ENCODE assay signal across 9 cellular contexts in the genomic region with DNA sequence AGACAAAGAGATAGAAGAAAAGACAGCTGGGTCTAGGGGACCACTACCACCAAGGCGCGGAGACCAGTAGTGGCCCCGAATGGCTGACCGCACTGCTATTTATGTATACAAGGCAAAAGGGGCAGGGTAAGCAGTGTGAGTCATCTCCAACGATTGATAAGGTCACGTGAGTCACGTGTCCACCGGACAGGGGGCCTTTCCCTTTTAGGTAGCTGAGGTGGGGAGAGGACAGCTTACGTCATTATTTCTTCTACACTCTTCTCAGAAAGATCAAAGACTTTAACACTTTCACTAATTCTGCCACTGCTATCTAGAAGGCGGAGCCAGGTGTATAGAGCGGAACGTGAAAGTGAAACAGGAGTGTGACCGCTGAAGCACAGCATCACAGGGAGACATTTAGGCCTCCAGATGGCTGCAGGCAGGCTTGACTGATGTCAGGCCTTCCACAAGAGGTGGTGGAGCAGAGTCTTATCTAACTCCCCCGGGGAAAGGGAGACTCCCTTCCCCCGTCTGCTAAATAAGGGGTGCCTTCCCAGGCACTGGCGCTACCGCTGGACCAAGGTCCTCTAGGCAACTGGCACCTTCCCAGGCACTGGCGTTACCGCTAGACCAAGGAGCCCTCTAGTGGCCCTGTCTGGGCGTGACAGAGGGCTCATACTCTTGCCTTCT. TPM values are rescaled to one million over a fixed set of nuclear protein-coding genes. Genes with fewer than 3 reads are reported as not detected.
DNase-seq lines count a peak whose midpoint lies in the region; ATAC-seq and TF ChIP-seq lines count a peak whose summit lies in the region.
"Had no signal": no experiment of that assay in that cellular context is flagged by ENCODE, and none has a peak within 500 bp of the region (broad histone marks: within the 10 kb centered on the region; RNA-seq: fewer than 3 reads in every experiment).

No MANE protein-coding gene starts in this region.

- no peak for TF ChIP-seq POLR2A in gastroesophageal sphincter (IDR thresholded peaks at IDR 0.05)

- no peak for TF ChIP-seq EP300 in gastroesophageal sphincter (IDR thresholded peaks at IDR 0.05)

- H3K27ac Mint-ChIP-seq in CD4-positive, CD25-positive, alpha-beta regulatory T cell, result peak overlapping the region in 1 of 3 donors; percentile 60

- H3K27me3 Mint-ChIP-seq in CD4-positive, CD25-positive, alpha-beta regulatory T cell, result peaks cover 11% of the 10 kb centered on the region
- H3K27me3 Mint-ChIP-seq in activated T-cell treated with anti-CD3 and anti-CD28 coated beads, Interleukin-2, amount 50 U/mL, for 4 hours (ENCODE audit: low read depth), result peaks cover 8% of the 10 kb centered on the region

- DNase-seq in CD4-positive, CD25-positive, alpha-beta regulatory T cell, result peak in 2 of 3 donors; percentile 35 to 65
- DNase-seq in NCI-H524 (lab: John Stamatoyannopoulos, UW) (peak; percentile 57 to 87), trophoblast cell (peak; percentile 67 to 75), inferior parietal cortex (ENCODE audit: extremely low spot score) (no peak)
- DNase-seq in activated T-cell treated with anti-CD3 and anti-CD28 coated beads, Interleukin-2, amount 50 U/mL, for 4 hours, result no peak

- no peak overlapping the region for H3K27ac ChIP-seq in CD4-positive, CD25-positive, alpha-beta regulatory T cell (ENCODE audit: insufficient read depth, low read length, poor library complexity, severe bottlenecking)
- H3K27ac ChIP-seq in gastroesophageal sphincter, result no peak overlapping the region
- H3K27ac ChIP-seq in trophoblast cell (ENCODE audit: low read depth, low read length), result no peak overlapping the region

- H3K79me1 ChIP-seq in trophoblast cell (ENCODE audit: low read length), result no peaks in the 10 kb centered on the region

- peaks cover 0 to 2% (median 0%) of the 10 kb centered on the region in 7 donors for H3K9me3 Mint-ChIP-seq in CD4-positive, CD25-positive, alpha-beta regulatory T cell
- H3K9me3 Mint-ChIP-seq in activated T-cell treated with anti-CD3 and anti-CD28 coated beads, Interleukin-2, amount 50 U/mL, for 4 hours, result no peaks in the 10 kb centered on the region

- no peak overlapping the region for H3K18ac ChIP-seq in trophoblast cell (ENCODE audit: low read length)

- 69 to 78% methylated on average over 11 to 20 of the region's 20 CpGs for WGBS in gastroesophageal sphincter (ENCODE audit: low coverage in 1 of 2), 2 donors
- no CpG with 5 or more reads among the region's 20 CpGs for WGBS in trophoblast cell (ENCODE audit: extremely low coverage, insufficient coverage, insufficient read length)

- no peak overlapping the region for H4K8ac ChIP-seq in trophoblast cell (ENCODE audit: low read depth, low read length)

- no peaks in the 10 kb centered on the region for H3K4me1 ChIP-seq in CD4-positive, CD25-positive, alpha-beta regulatory T cell (ENCODE audit: control insufficient read depth, insufficient read depth, low read length, poor library complexity, severe bottlenecking)
- H3K4me1 ChIP-seq in gastroesophageal sphincter (peaks cover 0 to 12% (median 0%) of the 10 kb centered on the region in 3 donors), trophoblast cell (ENCODE audit: control insufficient read depth in 1 of 2, insufficient read depth in 2 of 2, low read length in 2 of 2) (no peaks in the 10 kb centered on the region)

- H3K4me3 Mint-ChIP-seq in CD4-positive, CD25-positive, alpha-beta regulatory T cell, result peak overlapping the region in 3 of 4 donors; percentile 47 to 82 (median 82)
- H3K4me3 Mint-ChIP-seq in activated T-cell treated with anti-CD3 and anti-CD28 coated beads, Interleukin-2, amount 50 U/mL, for 4 hours, result peak overlapping the region; percentile 69

- peak; percentile 24 to 68 (median 54) for TF ChIP-seq CTCF in gastroesophageal sphincter (IDR thresholded peaks at IDR 0.05)

- no peak overlapping the region for H3K14ac ChIP-seq in trophoblast cell (ENCODE audit: low read length)

- H2AK5ac ChIP-seq in trophoblast cell (ENCODE audit: low read length), result no peak overlapping the region

- H3K4me2 ChIP-seq in trophoblast cell (ENCODE audit: low read length), result no peak overlapping the region

- H3K79me2 ChIP-seq in trophoblast cell (ENCODE audit: control insufficient read depth, insufficient read depth, low read length, poor library complexity), result no peaks in the 10 kb centered on the region

- no peak overlapping the region for H2BK5ac ChIP-seq in trophoblast cell (ENCODE audit: low read depth, low read length, poor library complexity)

- H2BK12ac ChIP-seq in trophoblast cell (ENCODE audit: low read length), result no peak overlapping the region

- H3K9me3 ChIP-seq in CD4-positive, CD25-positive, alpha-beta regulatory T cell (ENCODE audit: control insufficient read depth in 2 of 2, low read length in 2 of 2), result no peaks in the 10 kb centered on the region
- H3K9me3 ChIP-seq in gastroesophageal sphincter (no peaks in the 10 kb centered on the region), trophoblast cell (ENCODE audit: insufficient read depth, low read depth, low read length) (no peaks in the 10 kb centered on the region)

- H3K23ac ChIP-seq in trophoblast cell (ENCODE audit: low read length), result no peak overlapping the region

- no peak overlapping the region for H4K91ac ChIP-seq in trophoblast cell (ENCODE audit: low read depth, low read length)

- ATAC-seq in CD4-positive, CD25-positive, alpha-beta regulatory T cell (ENCODE audit: low read depth in 2 of 2), result peak; percentile 34 to 47
- peak; percentile 87 for ATAC-seq in GM19023 (IDR thresholded peaks at IDR 0.05; ENCODE audit: unreplicated experiment)
- ATAC-seq in HG03064 (IDR thresholded peaks at IDR 0.05; ENCODE audit: low read depth, unreplicated experiment), result peak; percentile 87
- peak; percentile 66 to 67 for ATAC-seq in activated T-cell treated with anti-CD3 and anti-CD28 coated beads, Interleukin-2, amount 50 U/mL, for 4 hours
- ATAC-seq in gastroesophageal sphincter, result peak; percentile 42

- H4K12ac ChIP-seq in trophoblast cell (ENCODE audit: low read depth, low read length), result no peak overlapping the region

- peaks cover 0 to 5% (median 2%) of the 10 kb centered on the region in 4 donors for H3K4me1 Mint-ChIP-seq in CD4-positive, CD25-positive, alpha-beta regulatory T cell
- H3K4me1 Mint-ChIP-seq in activated T-cell treated with anti-CD3 and anti-CD28 coated beads, Interleukin-2, amount 50 U/mL, for 4 hours (ENCODE audit: low read depth), result peaks cover 4% of the 10 kb centered on the region

- H2AFZ ChIP-seq in trophoblast cell (ENCODE audit: insufficient read depth, low read length, poor library complexity), result no peak overlapping the region

- no peaks in the 10 kb centered on the region for H3K36me3 ChIP-seq in CD4-positive, CD25-positive, alpha-beta regulatory T cell (ENCODE audit: control insufficient read depth, insufficient read depth, low read length)
- H3K36me3 ChIP-seq in gastroesophageal sphincter (no peaks in the 10 kb centered on the region), trophoblast cell (ENCODE audit: control insufficient read depth in 1 of 2, insufficient read depth in 2 of 2, low read length in 2 of 2) (no peaks in the 10 kb centered on the region)

- H3K4ac ChIP-seq in trophoblast cell (ENCODE audit: low read depth, low read length), result no peak overlapping the region

- no peak overlapping the region for H2BK120ac ChIP-seq in trophoblast cell (ENCODE audit: insufficient read depth, low read length, poor library complexity)

- no peak overlapping the region for H3K9ac ChIP-seq in trophoblast cell (ENCODE audit: low read length)

- no peaks in the 10 kb centered on the region for H3K27me3 ChIP-seq in CD4-positive, CD25-positive, alpha-beta regulatory T cell (ENCODE audit: control insufficient read depth, insufficient read depth, low read length)
- H3K27me3 ChIP-seq in gastroesophageal sphincter (no peaks in the 10 kb centered on the region), trophoblast cell (ENCODE audit: insufficient read depth, low read length) (no peaks in the 10 kb centered on the region)

- peak overlapping the region; percentile 63 for H3K4me3 ChIP-seq in CD4-positive, CD25-positive, alpha-beta regulatory T cell (ENCODE audit: low read depth, low read length)
- H3K4me3 ChIP-seq in gastroesophageal sphincter (peak overlapping the region in 1 of 2 donors; percentile 33), trophoblast cell (ENCODE audit: low read depth, low read length) (no peak overlapping the region)

- H3K36me3 Mint-ChIP-seq in CD4-positive, CD25-positive, alpha-beta regulatory T cell, result no peaks in the 10 kb centered on the region
- H3K36me3 Mint-ChIP-seq in activated T-cell treated with anti-CD3 and anti-CD28 coated beads, Interleukin-2, amount 50 U/mL, for 4 hours (ENCODE audit: insufficient read depth), result no peaks in the 10 kb centered on the region

RNA-seq across cellular contexts. Expression of a gene that starts 6.1 kb away (rescaled TPM):
- total RNA-seq in CD4-positive, CD25-positive, alpha-beta regulatory T cell, result not detected
- not detected for polyA plus RNA-seq in CD4-positive, CD25-positive, alpha-beta regulatory T cell
- total RNA-seq in activated T-cell treated with anti-CD3 and anti-CD28 coated beads, Interleukin-2, amount 50 U/mL, for 4 hours, result not detected
- 1 to 10 TPM; 2.7 to 7.0 (median 3.7) TPM for total RNA-seq in gastroesophageal sphincter
- polyA plus RNA-seq in trophoblast cell (2013), result 0.55 and 0.61 TPM in 2 replicates
- total RNA-seq: T-helper 2 cell treated with Interferon-gamma antibody and Interleukin-4, amounts not matched to agents 100 ng/mL and 5 ng/mL, for 36 hours had no signal

Comparison
In these comparisons a context has a peak if more than half of its experiments do, and no peak if none do; other contexts are left out.
1. DNase-seq: peak in CD4-positive, CD25-positive, alpha-beta regulatory T cell (2 of 3), NCI-H524 (2 of 2) and trophoblast cell (2 of 2); none in activated T-cell treated with anti-CD3 and anti-CD28 coated beads, Interleukin-2, amount 50 U/mL, for 4 hours (single experiment) and inferior parietal cortex (single experiment).
2. Peak in every context shown above with its lines, with median percentiles within 50 percentile points of each other: ATAC-seq.